ENCODE assay signal across 1 cellular context in the genomic region with DNA sequence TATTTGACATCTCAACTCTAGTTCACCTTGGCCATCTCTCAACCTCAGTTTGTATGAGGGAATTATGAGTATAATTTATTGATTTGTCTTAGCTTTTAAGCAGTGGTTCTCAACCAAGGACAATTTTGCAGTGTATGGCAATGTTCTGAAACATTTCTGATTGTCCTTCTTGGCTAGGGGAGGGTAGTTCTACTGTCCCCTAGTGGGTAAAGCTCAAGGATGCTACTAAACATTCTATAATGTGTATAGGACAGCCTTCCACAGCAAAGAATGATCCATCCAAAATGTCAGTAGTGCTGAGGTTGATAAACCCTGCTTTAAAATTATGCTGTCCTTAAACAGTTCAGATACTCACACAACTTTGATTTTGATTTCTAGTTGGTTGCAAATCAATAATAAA.
TF ChIP-seq lines count a peak whose summit lies in the region.

No MANE protein-coding gene starts in this region.

TF ChIP-seq in H1, 55 proteins besides CTCF, POLR2A, EP300 and RAD21:
- no peak for TF ChIP-seq EZH2 (IDR thresholded peaks at IDR 0.05; ENCODE audit: low read depth, low read length, severe bottlenecking)
- TF ChIP-seq TCF12 (IDR thresholded peaks at IDR 0.05; ENCODE audit: low read depth, low read length): no peak
- TF ChIP-seq JUN (IDR thresholded peaks at IDR 0.05; ENCODE audit: low read depth, low read length): no peak
- no peak for TF ChIP-seq BACH1 (IDR thresholded peaks at IDR 0.05; ENCODE audit: low read length)
- no peak for TF ChIP-seq RBBP5 (IDR thresholded peaks at IDR 0.05; ENCODE audit: borderline replicate concordance, low read depth, low read length)
- TF ChIP-seq, protein P1, sequence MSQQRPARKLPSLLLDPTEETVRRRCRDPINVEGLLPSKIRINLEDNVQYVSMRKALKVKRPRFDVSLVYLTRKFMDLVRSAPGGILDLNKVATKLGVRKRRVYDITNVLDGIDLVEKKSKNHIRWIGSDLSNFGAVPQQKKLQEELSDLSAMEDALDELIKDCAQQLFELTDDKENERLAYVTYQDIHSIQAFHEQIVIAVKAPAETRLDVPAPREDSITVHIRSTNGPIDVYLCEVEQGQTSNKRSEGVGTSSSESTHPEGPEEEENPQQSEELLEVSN (IDR thresholded peaks at IDR 0.05): no peak
- TF ChIP-seq SIN3A (conservative IDR thresholded peaks at IDR 0.05 in 1 of 2, IDR thresholded peaks at IDR 0.05 in 1 of 2; ENCODE audit: low read depth in 1 of 2, low read length in 2 of 2): no peak
- TF ChIP-seq, protein P2, sequence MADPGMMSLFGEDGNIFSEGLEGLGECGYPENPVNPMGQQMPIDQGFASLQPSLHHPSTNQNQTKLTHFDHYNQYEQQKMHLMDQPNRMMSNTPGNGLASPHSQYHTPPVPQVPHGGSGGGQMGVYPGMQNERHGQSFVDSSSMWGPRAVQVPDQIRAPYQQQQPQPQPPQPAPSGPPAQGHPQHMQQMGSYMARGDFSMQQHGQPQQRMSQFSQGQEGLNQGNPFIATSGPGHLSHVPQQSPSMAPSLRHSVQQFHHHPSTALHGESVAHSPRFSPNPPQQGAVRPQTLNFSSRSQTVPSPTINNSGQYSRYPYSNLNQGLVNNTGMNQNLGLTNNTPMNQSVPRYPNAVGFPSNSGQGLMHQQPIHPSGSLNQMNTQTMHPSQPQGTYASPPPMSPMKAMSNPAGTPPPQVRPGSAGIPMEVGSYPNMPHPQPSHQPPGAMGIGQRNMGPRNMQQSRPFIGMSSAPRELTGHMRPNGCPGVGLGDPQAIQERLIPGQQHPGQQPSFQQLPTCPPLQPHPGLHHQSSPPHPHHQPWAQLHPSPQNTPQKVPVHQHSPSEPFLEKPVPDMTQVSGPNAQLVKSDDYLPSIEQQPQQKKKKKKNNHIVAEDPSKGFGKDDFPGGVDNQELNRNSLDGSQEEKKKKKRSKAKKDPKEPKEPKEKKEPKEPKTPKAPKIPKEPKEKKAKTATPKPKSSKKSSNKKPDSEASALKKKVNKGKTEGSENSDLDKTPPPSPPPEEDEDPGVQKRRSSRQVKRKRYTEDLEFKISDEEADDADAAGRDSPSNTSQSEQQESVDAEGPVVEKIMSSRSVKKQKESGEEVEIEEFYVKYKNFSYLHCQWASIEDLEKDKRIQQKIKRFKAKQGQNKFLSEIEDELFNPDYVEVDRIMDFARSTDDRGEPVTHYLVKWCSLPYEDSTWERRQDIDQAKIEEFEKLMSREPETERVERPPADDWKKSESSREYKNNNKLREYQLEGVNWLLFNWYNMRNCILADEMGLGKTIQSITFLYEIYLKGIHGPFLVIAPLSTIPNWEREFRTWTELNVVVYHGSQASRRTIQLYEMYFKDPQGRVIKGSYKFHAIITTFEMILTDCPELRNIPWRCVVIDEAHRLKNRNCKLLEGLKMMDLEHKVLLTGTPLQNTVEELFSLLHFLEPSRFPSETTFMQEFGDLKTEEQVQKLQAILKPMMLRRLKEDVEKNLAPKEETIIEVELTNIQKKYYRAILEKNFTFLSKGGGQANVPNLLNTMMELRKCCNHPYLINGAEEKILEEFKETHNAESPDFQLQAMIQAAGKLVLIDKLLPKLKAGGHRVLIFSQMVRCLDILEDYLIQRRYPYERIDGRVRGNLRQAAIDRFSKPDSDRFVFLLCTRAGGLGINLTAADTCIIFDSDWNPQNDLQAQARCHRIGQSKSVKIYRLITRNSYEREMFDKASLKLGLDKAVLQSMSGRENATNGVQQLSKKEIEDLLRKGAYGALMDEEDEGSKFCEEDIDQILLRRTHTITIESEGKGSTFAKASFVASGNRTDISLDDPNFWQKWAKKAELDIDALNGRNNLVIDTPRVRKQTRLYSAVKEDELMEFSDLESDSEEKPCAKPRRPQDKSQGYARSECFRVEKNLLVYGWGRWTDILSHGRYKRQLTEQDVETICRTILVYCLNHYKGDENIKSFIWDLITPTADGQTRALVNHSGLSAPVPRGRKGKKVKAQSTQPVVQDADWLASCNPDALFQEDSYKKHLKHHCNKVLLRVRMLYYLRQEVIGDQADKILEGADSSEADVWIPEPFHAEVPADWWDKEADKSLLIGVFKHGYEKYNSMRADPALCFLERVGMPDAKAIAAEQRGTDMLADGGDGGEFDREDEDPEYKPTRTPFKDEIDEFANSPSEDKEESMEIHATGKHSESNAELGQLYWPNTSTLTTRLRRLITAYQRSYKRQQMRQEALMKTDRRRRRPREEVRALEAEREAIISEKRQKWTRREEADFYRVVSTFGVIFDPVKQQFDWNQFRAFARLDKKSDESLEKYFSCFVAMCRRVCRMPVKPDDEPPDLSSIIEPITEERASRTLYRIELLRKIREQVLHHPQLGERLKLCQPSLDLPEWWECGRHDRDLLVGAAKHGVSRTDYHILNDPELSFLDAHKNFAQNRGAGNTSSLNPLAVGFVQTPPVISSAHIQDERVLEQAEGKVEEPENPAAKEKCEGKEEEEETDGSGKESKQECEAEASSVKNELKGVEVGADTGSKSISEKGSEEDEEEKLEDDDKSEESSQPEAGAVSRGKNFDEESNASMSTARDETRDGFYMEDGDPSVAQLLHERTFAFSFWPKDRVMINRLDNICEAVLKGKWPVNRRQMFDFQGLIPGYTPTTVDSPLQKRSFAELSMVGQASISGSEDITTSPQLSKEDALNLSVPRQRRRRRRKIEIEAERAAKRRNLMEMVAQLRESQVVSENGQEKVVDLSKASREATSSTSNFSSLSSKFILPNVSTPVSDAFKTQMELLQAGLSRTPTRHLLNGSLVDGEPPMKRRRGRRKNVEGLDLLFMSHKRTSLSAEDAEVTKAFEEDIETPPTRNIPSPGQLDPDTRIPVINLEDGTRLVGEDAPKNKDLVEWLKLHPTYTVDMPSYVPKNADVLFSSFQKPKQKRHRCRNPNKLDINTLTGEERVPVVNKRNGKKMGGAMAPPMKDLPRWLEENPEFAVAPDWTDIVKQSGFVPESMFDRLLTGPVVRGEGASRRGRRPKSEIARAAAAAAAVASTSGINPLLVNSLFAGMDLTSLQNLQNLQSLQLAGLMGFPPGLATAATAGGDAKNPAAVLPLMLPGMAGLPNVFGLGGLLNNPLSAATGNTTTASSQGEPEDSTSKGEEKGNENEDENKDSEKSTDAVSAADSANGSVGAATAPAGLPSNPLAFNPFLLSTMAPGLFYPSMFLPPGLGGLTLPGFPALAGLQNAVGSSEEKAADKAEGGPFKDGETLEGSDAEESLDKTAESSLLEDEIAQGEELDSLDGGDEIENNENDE (IDR thresholded peaks at IDR 0.05; ENCODE audit: insufficient replicate concordance, low read length): no peak
- no peak for TF ChIP-seq GTF2F1 (IDR thresholded peaks at IDR 0.05; ENCODE audit: borderline replicate concordance, low read depth, low read length)
- TF ChIP-seq BRCA1 (IDR thresholded peaks at IDR 0.05; ENCODE audit: low read depth, low read length): no peak
- TF ChIP-seq SUZ12 (IDR thresholded peaks at IDR 0.05; ENCODE audit: low read length): no peak
- TF ChIP-seq CBX8 (IDR thresholded peaks at IDR 0.05; ENCODE audit: borderline replicate concordance, low read depth, low read length): no peak
- no peak for TF ChIP-seq RFX5 (IDR thresholded peaks at IDR 0.05; ENCODE audit: borderline replicate concordance, low read depth, low read length)
- no peak for TF ChIP-seq TAF7 (optimal IDR thresholded peaks at IDR 0.05; ENCODE audit: borderline replicate concordance, low read depth, low read length)
- no peak for TF ChIP-seq FOSL1 (IDR thresholded peaks at IDR 0.05; ENCODE audit: insufficient read depth, low read depth, low read length)
- no peak for TF ChIP-seq GABPA (IDR thresholded peaks at IDR 0.05; ENCODE audit: borderline replicate concordance, insufficient read depth, low read length)
